Comparison of ENCODE assay signal across 19 cellular contexts in the genomic region with DNA sequence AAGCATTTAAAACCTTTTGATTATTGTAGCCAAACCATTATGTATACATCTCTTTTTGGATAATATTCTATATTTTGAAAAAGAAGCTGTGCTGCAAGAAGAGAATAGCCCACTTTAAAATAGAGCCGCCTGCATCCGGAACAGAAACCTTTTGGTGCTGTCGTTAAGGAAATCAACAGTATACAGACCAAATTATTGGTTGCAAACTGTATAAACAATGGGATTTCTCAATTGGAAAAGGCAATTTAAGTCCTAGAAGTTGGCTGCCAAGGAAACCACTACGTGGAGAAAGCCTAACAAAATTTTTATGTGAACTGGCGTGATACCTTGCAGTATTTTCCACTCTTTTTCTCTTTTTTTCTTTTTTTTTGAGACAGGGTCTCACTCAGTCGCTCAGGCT.
"Had no signal": no experiment of that assay in that cellular context is flagged by ENCODE, and none has a peak within 500 bp of the region (broad histone marks: within the 10 kb centered on the region; RNA-seq: fewer than 3 reads in every experiment).

No MANE protein-coding gene starts in this region.

- DNase-seq: activated CD4-positive, alpha-beta T cell treated with anti-CD3 and anti-CD28 coated beads for 1 hour; activated CD4-positive, alpha-beta T cell treated with anti-CD3 and anti-CD28 coated beads, Interleukin-2, amount 50 U/mL, for 1 hour; activated CD8-positive, alpha-beta T cell treated with anti-CD3 and anti-CD28 coated beads, Interleukin-2, amount 10 ng/mL, durations not matched to agents 7 days and 5 days; activated gamma-delta T cell; activated naive CD4-positive, alpha-beta T cell treated with anti-CD3 and anti-CD28 coated beads, Interleukin-2, amount 50 U/mL, for 16 hours; anterior cingulate cortex; body of pancreas; effector CD8-positive, alpha-beta T cell; heart left ventricle; left colon; naive thymus-derived CD8-positive, alpha-beta T cell; spleen; stimulated activated CD4-positive, alpha-beta T cell treated with anti-CD3 and anti-CD28 coated beads, Interleukin-4, amount 100 ng/mL, for 1 hour; stimulated activated naive CD4-positive, alpha-beta T cell; WERI-Rb-1 had no signal

- H3K27me3 Mint-ChIP-seq: naive thymus-derived CD8-positive, alpha-beta T cell had no signal

- H3K27ac Mint-ChIP-seq: activated CD8-positive, alpha-beta T cell treated with anti-CD3 and anti-CD28 coated beads, Interleukin-2, amount 10 ng/mL, durations not matched to agents 7 days and 5 days; activated T-helper 1 cell treated with anti-CD3 and anti-CD28 coated beads, Interleukin-12 subunit alpha, Interleukin-12 subunit beta, Interleukin-2, Interleukin-4 antibody, amounts not matched to agents 30 ng/mL and 10 ng/mL and 1 ng/mL, durations not matched to agents 14 hours and 24 hours and 36 hours; mesothelial cell of epicardium had no signal

- H3K9me3 Mint-ChIP-seq: activated T-helper 1 cell treated with anti-CD3 and anti-CD28 coated beads, Interleukin-12 subunit alpha, Interleukin-12 subunit beta, Interleukin-2, Interleukin-4 antibody, amounts not matched to agents 30 ng/mL and 10 ng/mL and 1 ng/mL, durations not matched to agents 14 hours and 24 hours and 36 hours; naive thymus-derived CD8-positive, alpha-beta T cell had no signal

- ATAC-seq: activated CD8-positive, alpha-beta T cell treated with anti-CD3 and anti-CD28 coated beads, Interleukin-2, amount 10 ng/mL, durations not matched to agents 7 days and 5 days; body of pancreas; esophagus mucosa; gastroesophageal sphincter; heart left ventricle; left colon; naive thymus-derived CD8-positive, alpha-beta T cell had no signal

- H3K9me3 ChIP-seq: body of pancreas, gastroesophageal sphincter, heart left ventricle, spleen had no signal

- H3K4me3 Mint-ChIP-seq: activated CD8-positive, alpha-beta T cell treated with anti-CD3 and anti-CD28 coated beads, Interleukin-2, amount 10 ng/mL, durations not matched to agents 7 days and 5 days; activated T-helper 1 cell treated with anti-CD3 and anti-CD28 coated beads, Interleukin-12 subunit alpha, Interleukin-12 subunit beta, Interleukin-2, Interleukin-4 antibody, amounts not matched to agents 30 ng/mL and 10 ng/mL and 1 ng/mL, durations not matched to agents 14 hours and 24 hours and 36 hours; mesothelial cell of epicardium; naive thymus-derived CD8-positive, alpha-beta T cell had no signal
